8 cellular contexts compared by ENCODE assay signal in the genomic region with DNA sequence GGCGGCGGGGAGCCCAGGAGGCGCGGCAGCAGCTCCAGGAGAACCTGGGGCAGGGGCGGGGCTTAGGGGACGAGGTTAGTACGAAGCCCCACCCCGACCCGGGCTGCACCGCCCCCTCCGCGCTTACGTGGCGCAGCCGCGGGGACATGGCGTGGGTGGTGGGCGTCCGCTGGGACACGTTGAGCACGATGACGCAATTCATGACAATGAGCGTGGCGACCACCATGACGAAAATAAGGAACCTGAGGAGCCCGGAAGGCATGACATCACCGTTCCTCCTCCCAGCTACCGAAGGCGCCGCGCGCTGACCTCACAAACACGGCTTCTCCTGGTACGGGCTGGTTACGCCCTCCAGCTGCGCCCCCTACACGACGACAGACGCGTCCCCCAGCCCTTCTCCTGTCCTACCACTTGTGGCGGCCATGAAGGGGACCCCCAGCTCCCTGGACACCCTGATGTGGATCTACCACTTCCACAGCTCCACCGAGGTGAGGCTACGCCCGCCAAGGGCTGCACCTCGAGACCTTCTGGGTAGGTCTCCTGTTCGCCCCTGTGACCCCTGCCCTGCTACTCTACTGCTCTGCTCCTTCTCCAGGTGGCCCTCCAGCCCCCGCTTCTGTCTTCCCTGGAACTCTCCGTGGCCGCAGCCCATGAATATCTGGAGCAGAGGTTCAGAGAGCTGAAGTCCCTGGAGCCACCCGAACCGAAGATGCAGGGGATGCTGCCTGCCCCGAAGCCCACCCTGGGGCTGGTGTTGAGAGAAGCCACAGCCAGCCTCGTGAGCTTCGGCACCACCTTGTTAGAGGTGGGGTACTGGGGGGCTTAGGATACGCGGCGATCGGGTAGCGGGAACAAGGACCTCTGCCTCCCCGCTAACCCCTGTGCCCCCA. TPM values are rescaled to one million over a fixed set of nuclear protein-coding genes. Genes with fewer than 3 reads are reported as not detected.
DNase-seq lines count a peak whose midpoint lies in the region; ATAC-seq, FAIRE-seq and TF ChIP-seq lines count a peak whose summit lies in the region.

A gene (plus strand): TSS at position 196 of the 890 bp plus-strand sequence. CDS start 227 bp downstream, at position 423.

- H3K9me3 ChIP-seq in colonic mucosa (no peaks in the 10 kb centered on the region), HepG2 (ENCODE audit: low read length) (no peaks in the 10 kb centered on the region), Caco-2 (no peaks in the 10 kb centered on the region)

- H3K4me3 ChIP-seq in colonic mucosa (peak within 1 kb of the TSS; percentile 58), HepG2 (replicated peaks in 1 of 3; ENCODE audit: insufficient read depth in 1 of 3, low read depth in 2 of 3, low read length in 3 of 3) (no peak within 1 kb of the TSS), Caco-2 (ENCODE audit: low read depth, low read length) (no peak within 1 kb of the TSS)

- POLR2A ChIA-PET in HepG2 (lab: Yijun Ruan, JAX) (no interaction called here), Caco-2 (lab: Charles Lee) (no interaction called here)

- no peak within 1 kb of the TSS for H3K27ac ChIP-seq in colonic mucosa
- H3K27ac ChIP-seq in HepG2 (ENCODE audit: extremely low read length, insufficient read depth, low read length): no peak within 1 kb of the TSS

- in situ Hi-C loops in HepG2 (cut with HindIII; ENCODE audit: extremely low pct_ligation_motif_present, low pct_unique_long_range_greater_than_20kb): loop anchor here (10.0 kb wide), 2 partner anchors 155 to 345 kb away; a partner anchor contains a TSS

- H3K36me3 Mint-ChIP-seq in CD14-positive monocyte (peaks cover 37 to 41% of the 10 kb centered on the region in 2 donors), Caco-2 (ENCODE audit: insufficient read depth, unreplicated experiment) (peaks cover 20% of the 10 kb centered on the region)
- H3K36me3 Mint-ChIP-seq in activated CD4-positive, alpha-beta T cell treated with anti-CD3 and anti-CD28 coated beads, Interleukin-2, amount 10 ng/mL, durations not matched to agents 24 days and 14 days (ENCODE audit: low read depth): peaks cover 12% of the 10 kb centered on the region

- H3K36me3 ChIP-seq in colonic mucosa (peaks cover 4% of the 10 kb centered on the region), HepG2 (replicated peaks in 1 of 2; ENCODE audit: control insufficient read depth in 1 of 2, insufficient read depth in 2 of 2, low read length in 2 of 2) (peaks cover 15 to 28% of the 10 kb centered on the region in 2 experiments; a peak in 4 of 5 replicates), Caco-2 (ENCODE audit: control insufficient read depth, insufficient read depth, low read length) (no peaks in the 10 kb centered on the region)

- no peak for TF ChIP-seq CTCF in CD14-positive monocyte (IDR thresholded peaks at IDR 0.05)
- TF ChIP-seq CTCF in colonic mucosa (IDR thresholded peaks at IDR 0.05): no peak
- no peak for TF ChIP-seq CTCF in HepG2 (CRISPR knock-in tag; IDR thresholded peaks at IDR 0.05)
- no peak for TF ChIP-seq CTCF in Caco-2 (IDR thresholded peaks at IDR 0.05; ENCODE audit: insufficient read depth in 1 of 2, low read depth in 1 of 2, low read length in 1 of 2, severe bottlenecking in 1 of 2, unreplicated experiment in 1 of 2)

- CTCF ChIA-PET in HepG2 (lab: Yijun Ruan, JAX; ENCODE audit: low intra/inter-chr PET ratio, low total read pairs): no interaction called here
- CTCF ChIA-PET in Caco-2 (lab: Charles Lee): interaction anchor here (0.6 kb wide), 1 partner anchor 28 kb away, joined by 3 read pairs; no protein-coding TSS in a partner anchor

- 97% methylated on average over 45 of the region's 60 CpGs for WGBS in HepG2 (ENCODE audit: low lambda C conversion rate)

- BruUV-seq in HepG2 (replicated peaks; lab: Mats Ljungman, UMichigan): no TSS peak
- BruUV-seq in Caco-2 (replicated peaks; lab: Mats Ljungman, UMichigan): no TSS peak

- H3K4me1 Mint-ChIP-seq in CD14-positive monocyte: peaks cover 45% of the 10 kb centered on the region
- H3K4me1 Mint-ChIP-seq in activated CD4-positive, alpha-beta T cell treated with anti-CD3 and anti-CD28 coated beads, Interleukin-2, amount 10 ng/mL, durations not matched to agents 24 days and 14 days: peaks cover 22% of the 10 kb centered on the region
- peaks cover 10% of the 10 kb centered on the region for H3K4me1 Mint-ChIP-seq in Caco-2 (ENCODE audit: low read depth, unreplicated experiment)

- peaks cover 3% of the 10 kb centered on the region for H3K27me3 ChIP-seq in colonic mucosa
- H3K27me3 ChIP-seq in HepG2 (ENCODE audit: control insufficient read depth in 1 of 2, insufficient read depth in 2 of 2, low read length in 2 of 2): no peaks in the 10 kb centered on the region
- no peaks in the 10 kb centered on the region for H3K27me3 ChIP-seq in Caco-2 (replicated peaks; ENCODE audit: control insufficient read depth, insufficient read depth, low read length)

- no peaks in the 10 kb centered on the region for H4K20me1 ChIP-seq in HepG2 (ENCODE audit: insufficient read depth, low read length)

- peaks cover 14% of the 10 kb centered on the region for H3K4me1 ChIP-seq in colonic mucosa
- H3K4me1 ChIP-seq in HepG2 (ENCODE audit: insufficient read depth, low read length): peaks cover 18% of the 10 kb centered on the region
- H3K4me1 ChIP-seq in Caco-2: peaks cover 3% of the 10 kb centered on the region; the same call in 1 of the 2 replicates

- peak within 1 kb of the TSS; percentile 89 to 91 for H3K4me3 Mint-ChIP-seq in CD14-positive monocyte
- peak within 1 kb of the TSS; percentile 89 for H3K4me3 Mint-ChIP-seq in activated CD4-positive, alpha-beta T cell treated with anti-CD3 and anti-CD28 coated beads, Interleukin-2, amount 10 ng/mL, durations not matched to agents 24 days and 14 days
- no peak within 1 kb of the TSS for H3K4me3 Mint-ChIP-seq in Caco-2 (ENCODE audit: unreplicated experiment)

- H3K9ac ChIP-seq in colonic mucosa (ENCODE audit: low read depth in 2 of 2, low read length in 2 of 2) (peak within 1 kb of the TSS; percentile 75 to 82), HepG2 (ENCODE audit: insufficient read depth, low read depth, low read length) (no peak within 1 kb of the TSS)

- no peaks in the 10 kb centered on the region for H3K79me2 ChIP-seq in HepG2 (ENCODE audit: insufficient read depth, low read length)

- H3K9me3 Mint-ChIP-seq in CD14-positive monocyte (peaks cover 0 to 12% (median 4%) of the 10 kb centered on the region in 7 donors), Caco-2 (ENCODE audit: unreplicated experiment) (no peaks in the 10 kb centered on the region)
- no peaks in the 10 kb centered on the region for H3K9me3 Mint-ChIP-seq in activated CD4-positive, alpha-beta T cell treated with anti-CD3 and anti-CD28 coated beads, Interleukin-2, amount 10 ng/mL, durations not matched to agents 24 days and 14 days

- peak; percentile 99 for DNase-seq in CD14-positive monocyte (ENCODE audit: low spot score)
- peak; percentile 97 for DNase-seq in activated CD4-positive, alpha-beta T cell treated with anti-CD3 and anti-CD28 coated beads, Interleukin-2, amount 10 ng/mL, durations not matched to agents 24 days and 14 days
- peak; percentile 91 for DNase-seq in colonic mucosa
- DNase-seq in HepG2 (ENCODE audit: low spot score): no peak
- peak; percentile 96 for DNase-seq in stimulated activated CD4-positive, alpha-beta T cell treated with anti-CD3 and anti-CD28 coated beads, Interleukin-4, amount 100 ng/mL, for 1 hour
- DNase-seq in Caco-2: no peak
- no peak for DNase-seq in NCI-H2227 treated with DMSO at 0.1 percent for 48 hours (lab: John Stamatoyannopoulos, UW)

- no peak for FAIRE-seq in HepG2 (lab: Jason Lieb, UNC)

- TF ChIP-seq POLR2A in HepG2 (IDR thresholded peaks at IDR 0.05; ENCODE audit: insufficient read depth in 1 of 2, low read depth in 2 of 2, low read length in 2 of 2): 0 out of 4 replicates have a peak, but pooled peaks of 1 of the 2 experiments have one; percentile 22

- H3K27me3 Mint-ChIP-seq in CD14-positive monocyte (ENCODE audit: low read depth in 3 of 3) (peaks cover 41 to 54% (median 50%) of the 10 kb centered on the region in 3 donors), Caco-2 (ENCODE audit: insufficient read depth, unreplicated experiment) (no peaks in the 10 kb centered on the region)
- H3K27me3 Mint-ChIP-seq in activated CD4-positive, alpha-beta T cell treated with anti-CD3 and anti-CD28 coated beads, Interleukin-2, amount 10 ng/mL, durations not matched to agents 24 days and 14 days: peaks cover 3% of the 10 kb centered on the region

- H2AFZ ChIP-seq in HepG2 (ENCODE audit: low read length): no peak within 1 kb of the TSS

- H3K27ac Mint-ChIP-seq in CD14-positive monocyte: peak within 1 kb of the TSS; percentile 82 to 97 (median 91)
- H3K27ac Mint-ChIP-seq in activated CD4-positive, alpha-beta T cell treated with anti-CD3 and anti-CD28 coated beads, Interleukin-2, amount 10 ng/mL, durations not matched to agents 24 days and 14 days: peak within 1 kb of the TSS; percentile 86
- H3K27ac Mint-ChIP-seq in Caco-2 (ENCODE audit: unreplicated experiment): no peak within 1 kb of the TSS

- no peak for TF ChIP-seq RAD21 in HepG2 (CRISPR knock-in tag; IDR thresholded peaks at IDR 0.05)

- H3K4me2 ChIP-seq in HepG2 (ENCODE audit: low read depth, low read length): no peak within 1 kb of the TSS

- ATAC-seq in HG03103 (IDR thresholded peaks at IDR 0.05; ENCODE audit: low read depth, unreplicated experiment) (peak; percentile 43), HepG2 (no peak)

- TF ChIP-seq EP300 in HepG2 (IDR thresholded peaks at IDR 0.05; ENCODE audit: low read depth in 2 of 2, low read length in 2 of 2) (no peak), HepG2 (CRISPR knock-in tag; IDR thresholded peaks at IDR 0.05; ENCODE audit: borderline replicate concordance) (no peak)

- intact Hi-C loops in CD14-positive monocyte (cut with micrococcal nuclease) (loop anchor here (5.0 to 10.0 kb wide), 2 partner anchors 48 to 165 kb away; a partner anchor contains a TSS), colonic mucosa (cut with DNase I) (loop anchor here (5.0 kb wide), 1 partner anchor 73 kb away; no protein-coding TSS in a partner anchor), HepG2 (cut with micrococcal nuclease; ENCODE audit: unreplicated experiment) (loop anchor here (10.0 kb wide), 1 partner anchor 165 kb away; no protein-coding TSS in a partner anchor), Caco-2 (cut with micrococcal nuclease; ENCODE audit: unreplicated experiment) (no loop called here)
- intact Hi-C loops in activated CD4-positive, alpha-beta T cell treated with anti-CD3 and anti-CD28 coated beads, Interleukin-2, amount 10 ng/mL, durations not matched to agents 24 days and 14 days (cut with micrococcal nuclease): loop anchor here (5.0 kb wide), 1 partner anchor 332 kb away; no protein-coding TSS in a partner anchor

RNA-seq across cellular contexts. Expression of the gene that starts here (rescaled TPM):
- polyA plus RNA-seq in CD14-positive monocyte (1 to 10 TPM; 1.9 to 4.2 TPM), HepG2 (2011; rRNA removed) (0.59 and 0.82 TPM in 2 replicates)
- 1.4 and 1.7 TPM in 2 replicates for total RNA-seq in activated CD4-positive, alpha-beta T cell treated with anti-CD3 and anti-CD28 coated beads, Interleukin-2, amount 10 ng/mL, durations not matched to agents 24 days and 14 days
- total RNA-seq in colonic mucosa (1 to 10 TPM in 1 of 2 donors, under 1 TPM in 1; 0.74 to 1.8 TPM), HepG2 (2016; rRNA removed; fragmentation: Illumina TruSeq; extraction: Trizol) (0.20 TPM in 1 of 2 replicates, not detected in the other), Caco-2 (2022) (0.86 and 1.0 TPM in 2 replicates)
- total RNA-seq in HepG2 (2016; cell fraction: cytosol; rRNA removed; fragmentation: Illumina TruSeq; extraction: Trizol; ENCODE audit: low read depth): not detected in 2 replicates
- total RNA-seq in HepG2 (2016; cell fraction: insoluble cytoplasmic fraction; rRNA removed; fragmentation: Illumina TruSeq; extraction: Trizol): 0.28 TPM in 1 of 2 replicates, not detected in the other
- 0.06 and 0.07 TPM in 2 replicates for total RNA-seq in HepG2 (2016; cell fraction: membrane; rRNA removed; fragmentation: Illumina TruSeq; extraction: Trizol)
- 0.59 and 0.66 TPM in 2 replicates for total RNA-seq in HepG2 (2016; cell fraction: nucleus; rRNA removed; fragmentation: Illumina TruSeq; extraction: Trizol)
- 0.22 and 0.34 TPM in 2 replicates for polyA plus RNA-seq in HepG2 (2011; cell fraction: cytosol; rRNA removed)
- polyA plus RNA-seq in HepG2 (2011; cell fraction: nucleus; rRNA removed): 5.9 and 7.7 TPM in 2 replicates
- polyA plus RNA-seq in HepG2 (2012): 0.52 and 0.69 TPM in 2 replicates
- polyA plus RNA-seq in HepG2 (2016; cell fraction: cytosol; fragmentation: Illumina TruSeq; extraction: Trizol; ENCODE audit: low read depth): 0.05 and 0.09 TPM in 2 replicates
- polyA plus RNA-seq in HepG2 (2016; cell fraction: insoluble cytoplasmic fraction; fragmentation: Illumina TruSeq; extraction: Trizol; ENCODE audit: low read depth): not detected in 2 replicates
- polyA plus RNA-seq in HepG2 (2016; cell fraction: membrane; fragmentation: Illumina TruSeq; extraction: Trizol; ENCODE audit: low read depth): 0.05 TPM in 1 of 2 replicates, not detected in the other
- polyA plus RNA-seq in HepG2 (2016; cell fraction: nucleus; fragmentation: Illumina TruSeq; extraction: Trizol; ENCODE audit: insufficient read depth, low read depth): 0.82 and 0.93 TPM in 2 replicates
- polyA minus RNA-seq in HepG2 (2011; rRNA and poly(A)+ RNA removed; ENCODE audit: low replicate concordance): 0.37 and 1.6 TPM in 2 replicates
- not detected in 2 replicates for polyA minus RNA-seq in HepG2 (2011; cell fraction: cytosol; rRNA and poly(A)+ RNA removed)
- 6.2 and 6.3 TPM in 2 replicates for polyA minus RNA-seq in HepG2 (2011; cell fraction: nucleus; rRNA and poly(A)+ RNA removed)

Comparison
In these comparisons a context has a peak if more than half of its experiments do, and no peak if none do; other contexts are left out.
1. DNase-seq: peak in CD14-positive monocyte (single experiment), activated CD4-positive, alpha-beta T cell treated with anti-CD3 and anti-CD28 coated beads, Interleukin-2, amount 10 ng/mL, durations not matched to agents 24 days and 14 days (single experiment), colonic mucosa (single experiment) and stimulated activated CD4-positive, alpha-beta T cell treated with anti-CD3 and anti-CD28 coated beads, Interleukin-4, amount 100 ng/mL, for 1 hour (single experiment); none in HepG2 (single experiment), Caco-2 (0 of 2) and NCI-H2227 treated with DMSO at 0.1 percent for 48 hours (single experiment).